In genomic region chr1:197923013-197923412, GRCh38 we compare ENCODE assay signal across 23 cellular contexts. TPM values are rescaled to one million over a fixed set of nuclear protein-coding genes. Genes with fewer than 3 reads are reported as not detected.
"Had no signal": no experiment of that assay in that cellular context is flagged by ENCODE, and none has a peak within 500 bp of the region (broad histone marks: within the 10 kb centered on the region; RNA-seq: fewer than 3 reads in every experiment).

No MANE protein-coding gene starts in this region.

- H3K9me3 ChIP-seq: colonic mucosa, heart left ventricle, tibial artery, upper lobe of left lung, uterus had no signal

- H3K4me3 Mint-ChIP-seq: endodermal cell, nephron had no signal

- H3K4me3 ChIP-seq: colonic mucosa, heart left ventricle, lung, tibial artery, upper lobe of left lung, uterus had no signal

- H3K36me3 ChIP-seq: colonic mucosa, heart left ventricle, tibial artery, upper lobe of left lung, uterus had no signal

- H3K9me3 Mint-ChIP-seq: endodermal cell, nephron had no signal

- H3K27ac ChIP-seq: colonic mucosa, heart left ventricle, tibial artery, upper lobe of left lung, uterus had no signal

- H3K4me1 ChIP-seq: uterus had no signal

- DNase-seq: colonic mucosa; dermis blood vessel endothelial cell; effector CD4-positive, alpha-beta T cell; endodermal cell; erythroblast; foreskin melanocyte; heart left ventricle; hippocampal formation; left colon; left ventricle myocardium superior; mesenchymal stem cell; midbrain; right cardiac atrium; small intestine; stimulated activated CD4-positive, alpha-beta T cell treated with anti-CD3 and anti-CD28 coated beads, Interleukin-12 subunit alpha, Interleukin-12 subunit beta, amount 100 ng/mL, for 4 hours; stimulated activated naive CD4-positive, alpha-beta T cell treated with Interleukin-2 at 50 U/mL for 16 hours; upper lobe of left lung; uterus had no signal

- ATAC-seq: heart left ventricle, left colon, left ventricle myocardium superior, right cardiac atrium had no signal

- H3K27ac Mint-ChIP-seq: endodermal cell, nephron had no signal

RNA-seq across cellular contexts. Expression of gene LHX9, which starts 5.8 kb away (rescaled TPM):
- total RNA-seq: dermis blood vessel endothelial cell, endodermal cell, endothelial cell of umbilical vein, osteocyte had no signal
